In the genomic region with DNA sequence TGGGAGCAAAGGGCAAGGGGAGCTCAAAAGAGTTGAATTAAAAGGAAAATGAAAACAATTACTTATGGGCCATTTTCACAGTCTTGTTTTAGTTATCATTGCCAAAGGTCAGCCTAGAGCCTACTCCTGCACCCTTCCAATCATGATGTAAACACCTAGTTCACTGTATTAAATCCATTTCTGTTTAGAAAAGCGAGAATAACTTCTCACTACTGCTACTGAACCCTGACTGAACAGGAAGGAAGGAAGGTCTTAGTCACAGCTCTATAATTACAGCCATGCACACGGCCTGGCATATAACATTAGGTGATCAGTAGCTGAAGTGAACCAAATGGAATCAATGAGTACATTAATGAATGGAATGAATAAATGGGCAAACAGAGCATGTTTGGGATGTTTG, we compare ENCODE assay signal across 9 cellular contexts.
A peak's percentile ranks its signal among the peaks of the same experiment; 100 is the strongest.
DNase-seq lines count a peak whose midpoint lies in the region; ATAC-seq lines count a peak whose summit lies in the region.
"Had no signal": no experiment of that assay in that cellular context is flagged by ENCODE, and none has a peak within 500 bp of the region (broad histone marks: within the 10 kb centered on the region; RNA-seq: fewer than 3 reads in every experiment).

No MANE protein-coding gene starts in this region.

- intact Hi-C loops in CD4-positive, alpha-beta memory T cell (cut with micrococcal nuclease) = no loop called here
- intact Hi-C loops in posterior vena cava (cut with DNase I) = no loop called here

- H3K9me3 Mint-ChIP-seq in activated CD8-positive, alpha-beta memory T cell treated with anti-CD3 and anti-CD28 coated beads, Interleukin-2, amount 10 ng/mL, durations not matched to agents 7 days and 5 days (ENCODE audit: low read depth) = peaks cover 3% of the 10 kb centered on the region
- H3K9me3 Mint-ChIP-seq in stimulated activated effector memory CD8-positive, alpha-beta T cell treated with anti-CD3 and anti-CD28 coated beads, Interleukin-12 subunit alpha, Interleukin-12 subunit beta, amount 100 ng/mL, for 72 hours = no peaks in the 10 kb centered on the region
- H3K9me3 Mint-ChIP-seq in CD4-positive, alpha-beta memory T cell = peaks cover 0 to 4% (median 0%) of the 10 kb centered on the region in 8 donors

- H3K4me1 Mint-ChIP-seq in activated CD8-positive, alpha-beta memory T cell treated with anti-CD3 and anti-CD28 coated beads, Interleukin-2, amount 10 ng/mL, durations not matched to agents 7 days and 5 days = peaks cover 27% of the 10 kb centered on the region
- H3K4me1 Mint-ChIP-seq in stimulated activated effector memory CD8-positive, alpha-beta T cell treated with anti-CD3 and anti-CD28 coated beads, Interleukin-12 subunit alpha, Interleukin-12 subunit beta, amount 100 ng/mL, for 72 hours = peaks cover 49% of the 10 kb centered on the region
- peaks cover 12 to 21% (median 19%) of the 10 kb centered on the region in 4 donors for H3K4me1 Mint-ChIP-seq in CD4-positive, alpha-beta memory T cell

- H3K4me1 ChIP-seq in CD4-positive, alpha-beta memory T cell (ENCODE audit: insufficient read depth, low read length) = peaks cover 14% of the 10 kb centered on the region

- H3K36me3 ChIP-seq in CD4-positive, alpha-beta memory T cell (ENCODE audit: insufficient read depth, low read length) = no peaks in the 10 kb centered on the region

- H3K27me3 Mint-ChIP-seq in activated CD8-positive, alpha-beta memory T cell treated with anti-CD3 and anti-CD28 coated beads, Interleukin-2, amount 10 ng/mL, durations not matched to agents 7 days and 5 days = no peaks in the 10 kb centered on the region
- H3K27me3 Mint-ChIP-seq in CD4-positive, alpha-beta memory T cell = no peaks in the 10 kb centered on the region

- POLR2A ChIA-PET in CD4-positive, alpha-beta memory T cell (lab: Charles Lee; ENCODE audit: partially characterized antibody) = no interaction called here

- no peak overlapping the region for H3K4me3 ChIP-seq in CD4-positive, alpha-beta memory T cell (ENCODE audit: low read length in 2 of 2)

- no peak overlapping the region for H3K4me3 Mint-ChIP-seq in activated CD8-positive, alpha-beta memory T cell treated with anti-CD3 and anti-CD28 coated beads, Interleukin-2, amount 10 ng/mL, durations not matched to agents 7 days and 5 days
- H3K4me3 Mint-ChIP-seq in stimulated activated effector memory CD8-positive, alpha-beta T cell treated with anti-CD3 and anti-CD28 coated beads, Interleukin-12 subunit alpha, Interleukin-12 subunit beta, amount 100 ng/mL, for 72 hours = peak overlapping the region; percentile 59
- H3K4me3 Mint-ChIP-seq in CD4-positive, alpha-beta memory T cell = no peak overlapping the region

- CTCF ChIA-PET in activated CD8-positive, alpha-beta memory T cell treated with anti-CD3 and anti-CD28 coated beads, Interleukin-2, amount 10 ng/mL, durations not matched to agents 7 days and 5 days (lab: Charles Lee) = no interaction called here
- CTCF ChIA-PET in CD4-positive, alpha-beta memory T cell (lab: Charles Lee; ENCODE audit: partially characterized antibody) = interaction anchor here (1.4 kb wide), 1 partner anchor 83 kb away, joined by 4 read pairs; no protein-coding TSS in a partner anchor

- no peaks in the 10 kb centered on the region for H3K9me3 ChIP-seq in CD4-positive, alpha-beta memory T cell (ENCODE audit: control insufficient read depth in 1 of 2, low read length in 2 of 2)

- H3K27me3 ChIP-seq in CD4-positive, alpha-beta memory T cell (ENCODE audit: insufficient read depth, low read length) = no peaks in the 10 kb centered on the region

- ATAC-seq in activated CD8-positive, alpha-beta memory T cell treated with anti-CD3 and anti-CD28 coated beads, Interleukin-2, amount 10 ng/mL, durations not matched to agents 7 days and 5 days = peak; percentile 74
- peak; percentile 64 for ATAC-seq in HG02678 (IDR thresholded peaks at IDR 0.05; ENCODE audit: unreplicated experiment)
- ATAC-seq in stimulated activated effector memory CD8-positive, alpha-beta T cell treated with anti-CD3 and anti-CD28 coated beads, Interleukin-12 subunit alpha, Interleukin-12 subunit beta, amount 100 ng/mL, for 72 hours = peak; percentile 89

- no peak overlapping the region for H3K27ac ChIP-seq in CD4-positive, alpha-beta memory T cell (ENCODE audit: low read depth, low read length)

- peaks cover 4% of the 10 kb centered on the region for H3K36me3 Mint-ChIP-seq in activated CD8-positive, alpha-beta memory T cell treated with anti-CD3 and anti-CD28 coated beads, Interleukin-2, amount 10 ng/mL, durations not matched to agents 7 days and 5 days
- H3K36me3 Mint-ChIP-seq in stimulated activated effector memory CD8-positive, alpha-beta T cell treated with anti-CD3 and anti-CD28 coated beads, Interleukin-12 subunit alpha, Interleukin-12 subunit beta, amount 100 ng/mL, for 72 hours = peaks cover 14% of the 10 kb centered on the region
- H3K36me3 Mint-ChIP-seq in CD4-positive, alpha-beta memory T cell = peaks cover 0 to 3% of the 10 kb centered on the region in 2 donors

- no peak for DNase-seq in activated CD8-positive, alpha-beta memory T cell treated with anti-CD3 and anti-CD28 coated beads, Interleukin-2, amount 10 ng/mL, durations not matched to agents 7 days and 5 days
- no peak for DNase-seq in activated CD8-positive, alpha-beta memory T cell treated with anti-CD3 and anti-CD28 coated beads, Interleukin-2, amount 50 U/mL, for 48 hours
- DNase-seq in NCI-H69 (lab: John Stamatoyannopoulos, UW) (peak; percentile 77), NCI-H2171 (lab: John Stamatoyannopoulos, UW) (no peak), posterior vena cava (ENCODE audit: low spot score) (no peak)
- no peak for DNase-seq in stimulated activated effector memory CD8-positive, alpha-beta T cell treated with anti-CD3 and anti-CD28 coated beads, Interleukin-12 subunit alpha, Interleukin-12 subunit beta, amount 100 ng/mL, for 72 hours (ENCODE audit: low spot score in 2 of 2)
- DNase-seq in CD4-positive, alpha-beta memory T cell = no peak
- DNase-seq: hypothalamus had no signal

- H3K27ac Mint-ChIP-seq in activated CD8-positive, alpha-beta memory T cell treated with anti-CD3 and anti-CD28 coated beads, Interleukin-2, amount 10 ng/mL, durations not matched to agents 7 days and 5 days = peak overlapping the region; percentile 83
- peak overlapping the region; percentile 94 for H3K27ac Mint-ChIP-seq in stimulated activated effector memory CD8-positive, alpha-beta T cell treated with anti-CD3 and anti-CD28 coated beads, Interleukin-12 subunit alpha, Interleukin-12 subunit beta, amount 100 ng/mL, for 72 hours
- H3K27ac Mint-ChIP-seq in CD4-positive, alpha-beta memory T cell = peak overlapping the region in 1 of 7 donors; percentile 29
